13 cellular contexts compared by ENCODE assay signal in genomic region chr7:139055674-139056073, GRCh38. TPM values are rescaled to one million over a fixed set of nuclear protein-coding genes. Genes with fewer than 3 reads are reported as not detected.
DNase-seq lines count a peak whose midpoint lies in the region; ATAC-seq, FAIRE-seq and TF ChIP-seq lines count a peak whose summit lies in the region.
"Had no signal": no experiment of that assay in that cellular context is flagged by ENCODE, and none has a peak within 500 bp of the region (broad histone marks: within the 10 kb centered on the region; RNA-seq: fewer than 3 reads in every experiment).

No MANE protein-coding gene starts in this region.

- intact Hi-C loops in CD8-positive, alpha-beta T cell (cut with DNase I, micrococcal nuclease), result loop anchor here in 1 of 2 experiments (5.0 kb wide), 1 partner anchor 33 kb away; no protein-coding TSS in a partner anchor
- intact Hi-C loops in natural killer cell (cut with micrococcal nuclease), result no loop called here

- peaks cover 5% of the 10 kb centered on the region for H3K4me1 ChIP-seq in CD8-positive, alpha-beta T cell (ENCODE audit: insufficient read depth, low read length)

- H3K27ac ChIP-seq in CD8-positive, alpha-beta T cell (ENCODE audit: low read depth, low read length), result no peak overlapping the region
- H3K27ac ChIP-seq: KMS-11, RWPE1 had no signal

- H3K9me3 Mint-ChIP-seq in activated T-cell treated with anti-CD3 and anti-CD28 coated beads, Interleukin-2, amount 50 U/mL, for 72 hours, result no peaks in the 10 kb centered on the region
- H3K9me3 Mint-ChIP-seq in CD8-positive, alpha-beta T cell, result no peaks in the 10 kb centered on the region
- H3K9me3 Mint-ChIP-seq in activated T-helper 17 cell treated with anti-CD3 and anti-CD28 coated beads, Interleukin-2, amount 50 U/mL, for 72 hours, result no peaks in the 10 kb centered on the region
- H3K9me3 Mint-ChIP-seq in natural killer cell, result no peaks in the 10 kb centered on the region
- H3K9me3 Mint-ChIP-seq: H9 had no signal

- H3K36me3 ChIP-seq in CD8-positive, alpha-beta T cell (ENCODE audit: insufficient read depth, low read length), result peaks cover 75% of the 10 kb centered on the region

- no peaks in the 10 kb centered on the region for H3K9me3 ChIP-seq in CD8-positive, alpha-beta T cell (ENCODE audit: low read length)
- H3K9me3 ChIP-seq: MG63 had no signal

- H3K27ac Mint-ChIP-seq in activated T-cell treated with anti-CD3 and anti-CD28 coated beads, Interleukin-2, amount 50 U/mL, for 72 hours, result peak overlapping the region; percentile 89
- H3K27ac Mint-ChIP-seq in CD8-positive, alpha-beta T cell, result peak overlapping the region; percentile 73
- peak overlapping the region; percentile 71 for H3K27ac Mint-ChIP-seq in activated T-helper 17 cell treated with anti-CD3 and anti-CD28 coated beads, Interleukin-2, amount 50 U/mL, for 72 hours
- H3K27ac Mint-ChIP-seq in natural killer cell, result peak overlapping the region; percentile 63 to 64

- POLR2A ChIA-PET in CD8-positive, alpha-beta T cell (lab: Charles Lee), result no interaction called here

- TF ChIP-seq CTCF in CD8-positive, alpha-beta T cell (IDR thresholded peaks at IDR 0.05), result no peak
- no peak for TF ChIP-seq CTCF in natural killer cell (IDR thresholded peaks at IDR 0.05)

- H3K4me3 Mint-ChIP-seq in activated T-cell treated with anti-CD3 and anti-CD28 coated beads, Interleukin-2, amount 50 U/mL, for 72 hours, result no peak overlapping the region
- H3K4me3 Mint-ChIP-seq in CD8-positive, alpha-beta T cell, result no peak overlapping the region
- H3K4me3 Mint-ChIP-seq in activated T-helper 17 cell treated with anti-CD3 and anti-CD28 coated beads, Interleukin-2, amount 50 U/mL, for 72 hours, result no peak overlapping the region
- H3K4me3 Mint-ChIP-seq in natural killer cell, result no peak overlapping the region
- H3K4me3 Mint-ChIP-seq: H9 had no signal

- DNase-seq in activated T-cell treated with anti-CD3 and anti-CD28 coated beads, Interleukin-2, amount 50 U/mL, for 72 hours, result no peak
- DNase-seq in activated T-cell treated with anti-CD3 and anti-CD28 coated beads for 4 hours (no peak), natural killer cell (no peak), GM19239 (ENCODE audit: insufficient read length, low spot score) (no peak)
- DNase-seq in CD8-positive, alpha-beta T cell, result no peak
- DNase-seq: H9, MG63, NCI-H1092 treated with DMSO at 0.1 percent for 48 hours, NCI-H1694 treated with DMSO at 0.1 percent for 48 hours had no signal

- H3K4me3 ChIP-seq in CD8-positive, alpha-beta T cell (ENCODE audit: low read depth, low read length), result no peak overlapping the region
- H3K4me3 ChIP-seq: MG63 had no signal

- H3K36me3 Mint-ChIP-seq in activated T-cell treated with anti-CD3 and anti-CD28 coated beads, Interleukin-2, amount 50 U/mL, for 72 hours (ENCODE audit: insufficient read depth in 2 of 2), result peaks cover 16 to 37% of the 10 kb centered on the region in 2 donors
- H3K36me3 Mint-ChIP-seq in CD8-positive, alpha-beta T cell, result peaks cover 88% of the 10 kb centered on the region
- H3K36me3 Mint-ChIP-seq in activated T-helper 17 cell treated with anti-CD3 and anti-CD28 coated beads, Interleukin-2, amount 50 U/mL, for 72 hours (ENCODE audit: low read depth), result peaks cover 100% of the 10 kb centered on the region
- peaks cover 26% of the 10 kb centered on the region for H3K36me3 Mint-ChIP-seq in natural killer cell

- peaks cover 33% of the 10 kb centered on the region for H3K4me1 Mint-ChIP-seq in activated T-cell treated with anti-CD3 and anti-CD28 coated beads, Interleukin-2, amount 50 U/mL, for 72 hours (ENCODE audit: low read depth)
- H3K4me1 Mint-ChIP-seq in CD8-positive, alpha-beta T cell (ENCODE audit: low read depth), result peaks cover 28% of the 10 kb centered on the region
- H3K4me1 Mint-ChIP-seq in activated T-helper 17 cell treated with anti-CD3 and anti-CD28 coated beads, Interleukin-2, amount 50 U/mL, for 72 hours, result peaks cover 21% of the 10 kb centered on the region
- H3K4me1 Mint-ChIP-seq in natural killer cell, result peaks cover 8% of the 10 kb centered on the region in 2 donors

- peak in 1 of 2 donors; percentile 24 for ATAC-seq in activated T-cell treated with anti-CD3 and anti-CD28 coated beads, Interleukin-2, amount 50 U/mL, for 72 hours (replicated peaks in 1 of 2)
- ATAC-seq in CD8-positive, alpha-beta T cell, result no peak
- no peak for ATAC-seq in activated T-helper 17 cell treated with anti-CD3 and anti-CD28 coated beads, Interleukin-2, amount 50 U/mL, for 72 hours (replicated peaks)
- no peak for ATAC-seq in natural killer cell
- ATAC-seq in GM21717 (IDR thresholded peaks at IDR 0.05; ENCODE audit: unreplicated experiment), result no peak

- no peaks in the 10 kb centered on the region for H3K27me3 ChIP-seq in CD8-positive, alpha-beta T cell (ENCODE audit: insufficient read depth, low read length)
- H3K27me3 ChIP-seq: MG63 had no signal

- FAIRE-seq in GM19239 (lab: Jason Lieb, UNC), result no peak

- CTCF ChIA-PET in CD8-positive, alpha-beta T cell (lab: Charles Lee), result interaction anchor here (1.1 to 3.4 kb wide), 3 partner anchors 14 to 71 kb away, joined by 3 to 9 read pairs (median 3); no protein-coding TSS in a partner anchor

- H3K27me3 Mint-ChIP-seq in activated T-cell treated with anti-CD3 and anti-CD28 coated beads, Interleukin-2, amount 50 U/mL, for 72 hours (ENCODE audit: low read depth), result no peaks in the 10 kb centered on the region
- no peaks in the 10 kb centered on the region for H3K27me3 Mint-ChIP-seq in CD8-positive, alpha-beta T cell (ENCODE audit: low read depth)
- H3K27me3 Mint-ChIP-seq in activated T-helper 17 cell treated with anti-CD3 and anti-CD28 coated beads, Interleukin-2, amount 50 U/mL, for 72 hours, result no peaks in the 10 kb centered on the region
- H3K27me3 Mint-ChIP-seq in natural killer cell (ENCODE audit: low read depth in 2 of 2), result no peaks in the 10 kb centered on the region

RNA-seq across cellular contexts. Expression of gene ZC3HAV1L, which starts 19.8 kb away (rescaled TPM):
- 1 to 10 TPM; 6.3 to 9.8 TPM for total RNA-seq in activated T-cell treated with anti-CD3 and anti-CD28 coated beads, Interleukin-2, amount 50 U/mL, for 72 hours
- total RNA-seq in CD8-positive, alpha-beta T cell, result under 1 TPM; 0.16 to 0.44 TPM
- 10 to 100 TPM; 23.6 to 32.4 TPM for total RNA-seq in activated T-helper 17 cell treated with anti-CD3 and anti-CD28 coated beads, Interleukin-2, amount 50 U/mL, for 72 hours
- total RNA-seq in natural killer cell, result 1 to 10 TPM in 2 of 3 donors, under 1 TPM in 1; 0.75 to 2.3 (median 1.1) TPM
- total RNA-seq: H9 had no signal

RNA-seq across cellular contexts. Expression of gene ZC3HAV1, which starts 53.8 kb away (rescaled TPM):
- 100 to 1,000 TPM in 1 of 2 donors, 10 to 100 TPM in 1; 78.1 to 114 TPM for total RNA-seq in activated T-cell treated with anti-CD3 and anti-CD28 coated beads, Interleukin-2, amount 50 U/mL, for 72 hours
- 100 to 1,000 TPM; 194 to 198 TPM for total RNA-seq in CD8-positive, alpha-beta T cell
- total RNA-seq in activated T-helper 17 cell treated with anti-CD3 and anti-CD28 coated beads, Interleukin-2, amount 50 U/mL, for 72 hours, result 100 to 1,000 TPM; 111 to 150 TPM
- 100 to 1,000 TPM; 129 to 153 (median 137) TPM for total RNA-seq in natural killer cell
